In genomic region chr3:114941626-114942309, GRCh38 we compare ENCODE assay signal across 28 cellular contexts.
"Had no signal": no experiment of that assay in that cellular context is flagged by ENCODE, and none has a peak within 500 bp of the region (broad histone marks: within the 10 kb centered on the region; RNA-seq: fewer than 3 reads in every experiment).

No MANE protein-coding gene starts in this region.

- H3K4me2 ChIP-seq: smooth muscle cell had no signal

- FAIRE-seq: endothelial cell of umbilical vein, pancreas had no signal

- H3K4me1 ChIP-seq: colonic mucosa, esophagus muscularis mucosa, foreskin keratinocyte, suprapubic skin, upper lobe of right lung, uterus had no signal

- H3K9me3 ChIP-seq: colonic mucosa, mucosa of descending colon, neutrophil, pancreas, suprapubic skin, transverse colon, upper lobe of right lung, uterus had no signal

- DNase-seq: colonic mucosa; effector CD8-positive, alpha-beta T cell; foreskin keratinocyte; glutamatergic neuron; heart right ventricle; hippocampal formation; islet precursor cell; kidney glomerular epithelial cell; mesenchymal stem cell; mucosa of descending colon; naive B cell; pancreas; stimulated activated CD4-positive, alpha-beta T cell treated with anti-CD3 and anti-CD28 coated beads, Interleukin-12 subunit alpha, Interleukin-12 subunit beta, amount 100 ng/mL, for 4 hours; stimulated activated CD4-positive, alpha-beta T cell treated with anti-CD3 and anti-CD28 coated beads, Interleukin-1b, Interleukin-23, amount 100 ng/mL, for 48 hours; stimulated activated CD4-positive, alpha-beta T cell treated with anti-CD3 and anti-CD28 coated beads, Interleukin-4, amount 100 ng/mL, for 1 hour; stimulated activated CD8-positive, alpha-beta memory T cell treated with anti-CD3 and anti-CD28 coated beads, Interleukin-4, amount 100 ng/mL, for 48 hours; stimulated activated naive CD4-positive, alpha-beta T cell; stimulated activated naive CD8-positive, alpha-beta T cell treated with anti-CD3 and anti-CD28 coated beads, Interleukin-15, amount 100 ng/mL, for 72 hours; transverse colon; upper lobe of right lung; uterus had no signal

- H3K36me3 ChIP-seq: colonic mucosa, esophagus muscularis mucosa, heart right ventricle, neutrophil, pancreas, suprapubic skin, transverse colon, upper lobe of right lung, uterus had no signal

- ATAC-seq: foreskin keratinocyte; heart right ventricle; mucosa of descending colon; natural killer cell treated with Interleukin-12 subunit alpha and Interleukin-12 subunit beta and Interleukin-15 and Interleukin-18, amount 100 ng/mL, for 72 hours; pancreas; sciatic nerve; stimulated activated naive CD8-positive, alpha-beta T cell treated with anti-CD3 and anti-CD28 coated beads, Interleukin-15, amount 100 ng/mL, for 72 hours; upper lobe of right lung had no signal

- H3K27ac ChIP-seq: colonic mucosa, esophagus muscularis mucosa, foreskin keratinocyte, heart right ventricle, neutrophil, pancreas, suprapubic skin, transverse colon, upper lobe of right lung, uterus had no signal

- H3K27me3 ChIP-seq: colonic mucosa, esophagus muscularis mucosa, foreskin keratinocyte, heart right ventricle, neutrophil, pancreas, suprapubic skin, transverse colon, upper lobe of right lung, uterus had no signal

- H3K4me3 ChIP-seq: colonic mucosa, esophagus muscularis mucosa, heart right ventricle, mucosa of descending colon, pancreas, smooth muscle cell, suprapubic skin, transverse colon, upper lobe of right lung, uterus had no signal
